Comparison of ENCODE assay signal across 13 cellular contexts in the genomic region with DNA sequence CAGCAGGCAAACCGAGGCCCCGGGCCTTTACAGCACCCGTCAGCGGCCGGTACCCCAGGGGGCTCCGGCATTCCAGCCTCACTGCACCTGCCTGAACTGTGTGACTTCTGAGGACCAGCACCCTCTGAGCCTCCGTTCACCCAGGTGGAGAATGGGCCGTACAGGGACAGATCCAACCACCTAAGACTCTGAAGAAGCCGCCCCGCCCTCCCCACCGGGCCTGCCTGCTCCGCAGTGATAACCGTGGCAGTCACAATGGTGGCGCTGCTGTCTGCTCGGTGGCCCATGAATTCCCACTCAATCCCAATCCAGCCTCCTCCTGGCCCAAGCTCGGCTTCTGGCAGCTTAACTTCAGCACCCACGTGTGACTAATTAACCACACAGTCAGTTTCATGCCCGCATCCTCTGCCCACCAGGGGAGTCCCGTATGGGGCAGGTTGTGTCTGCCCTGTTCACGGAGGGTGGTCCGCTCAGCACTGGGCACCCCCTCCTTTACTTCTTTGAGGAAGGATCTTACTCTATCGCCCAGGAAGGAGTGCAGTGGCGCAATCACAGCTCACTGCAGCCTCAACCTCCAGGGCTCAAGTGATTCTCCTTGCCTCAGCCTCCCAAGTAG. TPM values are rescaled to one million over a fixed set of nuclear protein-coding genes. Genes with fewer than 3 reads are reported as not detected.
DNase-seq lines count a peak whose midpoint lies in the region; ATAC-seq lines count a peak whose summit lies in the region.
"Had no signal": no experiment of that assay in that cellular context is flagged by ENCODE, and none has a peak within 500 bp of the region (broad histone marks: within the 10 kb centered on the region; RNA-seq: fewer than 3 reads in every experiment).

No MANE protein-coding gene starts in this region.

- peaks cover 2% of the 10 kb centered on the region for H3K9me3 ChIP-seq in thymus (ENCODE audit: control insufficient read depth)
- H3K9me3 ChIP-seq: body of pancreas, left ventricle myocardium inferior, right atrium auricular region had no signal

- H3K36me3 ChIP-seq in thymus (ENCODE audit: control insufficient read depth, insufficient read depth): peaks cover 57% of the 10 kb centered on the region

- no peaks in the 10 kb centered on the region for H3K9me3 Mint-ChIP-seq in activated T-cell treated with anti-CD3 and anti-CD28 coated beads, Interleukin-2, amount 50 U/mL, for 24 hours
- H3K9me3 Mint-ChIP-seq in central memory CD8-positive, alpha-beta T cell: no peaks in the 10 kb centered on the region

- WGBS in thymus: 95% methylated on average over 23 of the region's 23 CpGs

- H3K4me3 ChIP-seq in thymus (ENCODE audit: low read length): no peak overlapping the region
- H3K4me3 ChIP-seq: body of pancreas, left ventricle myocardium inferior, right atrium auricular region had no signal

- no peaks in the 10 kb centered on the region for H3K27me3 Mint-ChIP-seq in activated T-cell treated with anti-CD3 and anti-CD28 coated beads, Interleukin-2, amount 50 U/mL, for 24 hours
- H3K27me3 Mint-ChIP-seq in central memory CD8-positive, alpha-beta T cell: no peaks in the 10 kb centered on the region

- peaks cover 31% of the 10 kb centered on the region for H3K4me1 Mint-ChIP-seq in activated T-cell treated with anti-CD3 and anti-CD28 coated beads, Interleukin-2, amount 50 U/mL, for 24 hours (ENCODE audit: low read depth)
- peaks cover 31% of the 10 kb centered on the region for H3K4me1 Mint-ChIP-seq in central memory CD8-positive, alpha-beta T cell

- ATAC-seq in HG03432 (IDR thresholded peaks at IDR 0.05; ENCODE audit: unreplicated experiment) (peak; percentile 2), HG02981 (IDR thresholded peaks at IDR 0.05; ENCODE audit: unreplicated experiment) (no peak)
- ATAC-seq in central memory CD8-positive, alpha-beta T cell (replicated peaks; ENCODE audit: extremely low read depth, poor library complexity, severe bottlenecking): no peak
- ATAC-seq: body of pancreas had no signal

- H3K27ac ChIP-seq in thymus (ENCODE audit: low read depth): peak overlapping the region; percentile 2
- H3K27ac ChIP-seq: body of pancreas, left ventricle myocardium inferior, right atrium auricular region had no signal

- no peak overlapping the region for H3K4me3 Mint-ChIP-seq in activated T-cell treated with anti-CD3 and anti-CD28 coated beads, Interleukin-2, amount 50 U/mL, for 24 hours
- no peak overlapping the region for H3K4me3 Mint-ChIP-seq in central memory CD8-positive, alpha-beta T cell

- peaks cover 12% of the 10 kb centered on the region for H3K4me1 ChIP-seq in thymus (ENCODE audit: control insufficient read depth, insufficient read depth, low read length)

- no peaks in the 10 kb centered on the region for H3K27me3 ChIP-seq in thymus (ENCODE audit: control insufficient read depth, insufficient read depth)
- H3K27me3 ChIP-seq: body of pancreas, right atrium auricular region had no signal

- DNase-seq in activated T-cell treated with anti-CD3 and anti-CD28 coated beads, Interleukin-2, amount 50 U/mL, for 24 hours: no peak
- DNase-seq in activated T-cell treated with anti-CD3 and anti-CD28 coated beads, Interleukin-2, amount 50 U/mL, for 1 hour: no peak
- DNase-seq in central memory CD8-positive, alpha-beta T cell (ENCODE audit: low spot score in 2 of 2): no peak
- DNase-seq in stimulated activated naive CD4-positive, alpha-beta T cell treated with Interleukin-2 at 50 U/mL for 16 hours (lab: John Stamatoyannopoulos, UW): no peak
- DNase-seq in DMS79 (lab: John Stamatoyannopoulos, UW): no peak
- DNase-seq: body of pancreas, left ventricle myocardium inferior, NCI-H2107, SHP77 treated with DMSO at 0.1 percent for 48 hours had no signal

- H3K36me3 Mint-ChIP-seq in activated T-cell treated with anti-CD3 and anti-CD28 coated beads, Interleukin-2, amount 50 U/mL, for 24 hours (ENCODE audit: low read depth): peaks cover 61% of the 10 kb centered on the region
- H3K36me3 Mint-ChIP-seq in central memory CD8-positive, alpha-beta T cell (ENCODE audit: insufficient read depth): peaks cover 27% of the 10 kb centered on the region

- peak overlapping the region; percentile 59 for H3K27ac Mint-ChIP-seq in activated T-cell treated with anti-CD3 and anti-CD28 coated beads, Interleukin-2, amount 50 U/mL, for 24 hours
- H3K27ac Mint-ChIP-seq in central memory CD8-positive, alpha-beta T cell (ENCODE audit: low read depth): peak overlapping the region; percentile 19

RNA-seq across cellular contexts. Expression of a gene that starts 3.4 kb away (rescaled TPM):
- 81.2 TPM for polyA plus RNA-seq in thymus

RNA-seq across cellular contexts. Expression of a gene that starts 43.8 kb away (rescaled TPM):
- 108 TPM for polyA plus RNA-seq in thymus

RNA-seq across cellular contexts. Expression of a gene that starts 56.4 kb away (rescaled TPM):
- polyA plus RNA-seq in thymus: 99.9 TPM
